15 cellular contexts compared by ENCODE assay signal in the genomic region with DNA sequence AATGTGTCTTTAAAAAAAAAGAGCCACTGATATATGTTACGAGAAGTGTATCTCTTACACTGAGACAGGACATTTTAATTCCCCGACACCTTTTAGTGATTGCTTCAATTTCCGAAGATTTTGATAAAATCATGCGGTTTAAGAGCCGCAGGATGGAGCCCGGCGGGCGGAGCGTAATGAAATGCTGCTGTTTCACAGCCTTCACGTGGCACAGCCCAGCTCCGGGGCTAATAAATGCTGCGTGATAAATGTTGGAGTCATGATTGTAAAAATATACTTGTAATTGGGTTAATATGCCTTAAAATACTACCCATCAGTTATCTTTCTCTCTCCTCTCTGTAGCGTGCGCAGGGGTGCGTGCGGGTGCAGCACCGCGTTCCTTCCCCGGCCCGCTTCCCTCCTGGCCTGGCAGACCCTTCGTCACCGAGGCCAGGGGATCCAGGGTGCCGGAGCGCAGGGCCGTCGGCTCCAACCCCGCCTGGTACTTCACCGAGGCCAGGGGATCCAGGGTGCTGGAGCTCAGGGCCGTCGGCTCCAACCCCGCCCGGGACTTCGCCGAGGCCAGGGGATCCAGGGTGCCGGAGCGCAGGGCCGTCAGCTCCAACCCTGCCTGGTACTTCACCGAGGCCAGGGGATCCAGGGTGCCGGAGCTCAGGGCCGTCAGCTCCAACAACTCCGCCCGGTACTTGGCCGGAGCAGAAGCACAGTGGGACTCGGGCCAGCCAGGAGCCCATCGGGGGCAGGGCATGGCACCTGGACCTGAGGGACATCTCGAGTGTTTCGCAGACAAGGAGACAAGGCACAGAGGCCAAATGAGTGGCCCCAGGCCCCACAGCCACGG.
DNase-seq lines count a peak whose midpoint lies in the region; ATAC-seq and TF ChIP-seq lines count a peak whose summit lies in the region.
"Had no signal": no experiment of that assay in that cellular context is flagged by ENCODE, and none has a peak within 500 bp of the region (broad histone marks: within the 10 kb centered on the region; RNA-seq: fewer than 3 reads in every experiment).

No MANE protein-coding gene starts in this region.

- H3K27ac ChIP-seq in BLaER1 treated with 17β-estradiol and CSF1 and Interleukin-3, amounts not matched to agents 10 nM and 100 nM: peak overlapping the region in 7 of 11 experiments; percentile 16 to 79 (median 63); a peak in 12 of 22 replicates
- H3K27ac ChIP-seq in WERI-Rb-1: peak overlapping the region; percentile 81
- H3K27ac ChIP-seq in right cardiac atrium (ENCODE audit: low read length): no peak overlapping the region
- no peak overlapping the region for H3K27ac ChIP-seq in osteoblast (ENCODE audit: low read depth, low read length)
- H3K27ac ChIP-seq: Peyer's patch had no signal

- H3K4me1 ChIP-seq in BLaER1 treated with 17β-estradiol and CSF1 and Interleukin-3, amounts not matched to agents 10 nM and 100 nM: peaks cover 34 to 94% (median 84%) of the 10 kb centered on the region in 10 experiments
- H3K4me1 ChIP-seq in right cardiac atrium (ENCODE audit: control insufficient read depth, insufficient read depth, low read length) (no peaks in the 10 kb centered on the region), osteoblast (ENCODE audit: insufficient read depth, low read length) (no peaks in the 10 kb centered on the region)
- H3K4me1 ChIP-seq: Peyer's patch had no signal

- 87% methylated on average over 48 of the region's 48 CpGs for WGBS in right cardiac atrium

- peak overlapping the region in 8 of 11 experiments; percentile 18 to 72 (median 50); a peak in 10 of 22 replicates for H3K9ac ChIP-seq in BLaER1 treated with 17β-estradiol and CSF1 and Interleukin-3, amounts not matched to agents 10 nM and 100 nM

- TF ChIP-seq CTCF in WERI-Rb-1 (IDR thresholded peaks at IDR 0.05; ENCODE audit: low read depth, low read length) (no peak), osteoblast (IDR thresholded peaks at IDR 0.05; ENCODE audit: extremely low read depth, low read depth, low read length) (no peak)

- H3K9me3 ChIP-seq in BLaER1 treated with 17β-estradiol and CSF1 and Interleukin-3, amounts not matched to agents 10 nM and 100 nM (replicated peaks in 1 of 11): no peaks in the 10 kb centered on the region
- H3K9me3 ChIP-seq in WERI-Rb-1 (ENCODE audit: severe bottlenecking) (no peaks in the 10 kb centered on the region), right cardiac atrium (ENCODE audit: control insufficient read depth, low read length) (no peaks in the 10 kb centered on the region), osteoblast (ENCODE audit: low read depth, low read length) (no peaks in the 10 kb centered on the region)
- H3K9me3 ChIP-seq: Peyer's patch had no signal

- no peaks in the 10 kb centered on the region for H3K79me2 ChIP-seq in osteoblast (ENCODE audit: insufficient read depth, low read length)

- H4K20me1 ChIP-seq in BLaER1 treated with 17β-estradiol and CSF1 and Interleukin-3, amounts not matched to agents 10 nM and 100 nM: no peaks in the 10 kb centered on the region; a peak in 1 of 22 replicates
- no peaks in the 10 kb centered on the region for H4K20me1 ChIP-seq in osteoblast (ENCODE audit: insufficient read depth, low read length)

- intact Hi-C loops in right cardiac atrium (cut with DNase I): no loop called here

- H3K4me2 ChIP-seq in BLaER1 treated with 17β-estradiol and CSF1 and Interleukin-3, amounts not matched to agents 10 nM and 100 nM: peak overlapping the region in 10 of 11 experiments; percentile 41 to 92 (median 78); a peak in 20 of 22 replicates
- no peak overlapping the region for H3K4me2 ChIP-seq in osteoblast (ENCODE audit: insufficient read depth, low read length)

- no peak overlapping the region for H2AFZ ChIP-seq in osteoblast (ENCODE audit: low read length)

- H3K36me3 ChIP-seq in BLaER1 treated with 17β-estradiol and CSF1 and Interleukin-3, amounts not matched to agents 10 nM and 100 nM: no peaks in the 10 kb centered on the region
- H3K36me3 ChIP-seq in WERI-Rb-1 (no peaks in the 10 kb centered on the region), osteoblast (ENCODE audit: insufficient read depth, low read length) (no peaks in the 10 kb centered on the region)
- H3K36me3 ChIP-seq: Peyer's patch had no signal

- no peak for ATAC-seq in right cardiac atrium
- ATAC-seq in GM21367 (IDR thresholded peaks at IDR 0.05; ENCODE audit: unreplicated experiment): no peak
- ATAC-seq in GM21619 (IDR thresholded peaks at IDR 0.05; ENCODE audit: unreplicated experiment): no peak
- ATAC-seq in GM18909 (IDR thresholded peaks at IDR 0.05; ENCODE audit: poor library complexity, unreplicated experiment): no peak
- ATAC-seq: HCT116, K562 had no signal

- H3K4me3 ChIP-seq in BLaER1 treated with 17β-estradiol and CSF1 and Interleukin-3, amounts not matched to agents 10 nM and 100 nM: peak overlapping the region in 1 of 10 experiments; percentile 12; a peak in 1 of 20 replicates
- no peak overlapping the region for H3K4me3 ChIP-seq in WERI-Rb-1 (ENCODE audit: low read depth, low read length)
- H3K4me3 ChIP-seq in right cardiac atrium (ENCODE audit: low read length): no peak overlapping the region
- no peak overlapping the region for H3K4me3 ChIP-seq in osteoblast (ENCODE audit: insufficient read depth, low read length)
- H3K4me3 ChIP-seq: K562, Peyer's patch had no signal

- H3K27me3 ChIP-seq in BLaER1 treated with 17β-estradiol and CSF1 and Interleukin-3, amounts not matched to agents 10 nM and 100 nM: no peaks in the 10 kb centered on the region
- no peaks in the 10 kb centered on the region for H3K27me3 ChIP-seq in WERI-Rb-1 (ENCODE audit: insufficient read depth, low read depth, severe bottlenecking)
- no peaks in the 10 kb centered on the region for H3K27me3 ChIP-seq in right cardiac atrium (ENCODE audit: control insufficient read depth, insufficient read depth)
- H3K27me3 ChIP-seq in osteoblast (ENCODE audit: insufficient read depth, low read length): peaks cover 2% of the 10 kb centered on the region
- H3K27me3 ChIP-seq: Peyer's patch had no signal

- DNase-seq in WERI-Rb-1: no peak
- DNase-seq in right cardiac atrium: peak; percentile 6 to 42 (median 19)
- peak; percentile 74 for DNase-seq in osteoblast (ENCODE audit: insufficient read length, low spot score, missing footprints)
- no peak for DNase-seq in activated CD4-positive, alpha-beta T cell treated with anti-CD3 and anti-CD28 coated beads, Interleukin-2, amount 50 U/mL, for 48 hours
- DNase-seq: C1 segment of cervical spinal cord; NCI-H1105; NCI-H1694; NK-92 treated with Interleukin-12 subunit alpha and Interleukin-12 subunit beta, amount 100 ng/mL, for 24 hours; Peyer's patch had no signal

Comparison
In these comparisons a context has a peak if more than half of its experiments do, and no peak if none do; other contexts are left out.
1. H3K27ac ChIP-seq: peak in BLaER1 treated with 17β-estradiol and CSF1 and Interleukin-3, amounts not matched to agents 10 nM and 100 nM (7 of 11) and WERI-Rb-1 (single experiment); none in right cardiac atrium (single experiment) and osteoblast (single experiment).
2. DNase-seq: peak in right cardiac atrium (3 of 3) and osteoblast (single experiment); none in WERI-Rb-1 (single experiment) and activated CD4-positive, alpha-beta T cell treated with anti-CD3 and anti-CD28 coated beads, Interleukin-2, amount 50 U/mL, for 48 hours (0 of 2).